Comparison of ENCODE assay signal across 8 cellular contexts in the genomic region with DNA sequence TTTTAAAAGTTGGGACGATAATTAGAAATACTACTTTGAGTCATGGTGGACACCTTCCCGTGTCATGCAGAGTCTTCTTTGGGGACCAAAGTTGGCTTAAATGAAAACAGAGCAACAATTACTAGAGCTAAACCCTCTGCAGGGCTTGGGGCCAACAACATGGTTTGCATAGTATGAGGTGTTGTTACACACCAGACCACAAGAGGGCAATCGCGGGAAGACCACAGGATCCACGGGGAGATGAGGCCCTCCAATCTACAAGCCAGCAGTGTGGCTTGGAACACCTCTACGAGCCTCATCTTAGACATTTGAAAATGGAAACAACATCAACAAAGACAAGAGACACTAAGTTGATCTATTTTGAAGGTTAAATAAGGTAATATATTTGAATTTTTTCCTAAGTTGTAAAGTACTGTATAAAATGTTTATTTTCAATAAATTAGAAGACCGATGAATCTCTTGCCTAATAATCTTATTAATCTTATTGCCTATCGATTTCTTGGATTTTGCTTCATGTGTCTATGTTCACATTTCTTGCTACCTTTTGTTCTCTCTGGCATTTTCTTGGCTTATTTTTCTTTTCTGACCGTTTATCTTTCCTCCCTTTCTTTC. TPM values are rescaled to one million over a fixed set of nuclear protein-coding genes. Genes with fewer than 3 reads are reported as not detected.
DNase-seq lines count a peak whose midpoint lies in the region; ATAC-seq, FAIRE-seq and TF ChIP-seq lines count a peak whose summit lies in the region.

No MANE protein-coding gene starts in this region.

- no peaks in the 10 kb centered on the region for H3K27me3 ChIP-seq in endothelial cell of umbilical vein (ENCODE audit: control insufficient read depth in 2 of 2, insufficient read depth in 2 of 2, low read length in 2 of 2)

- intact Hi-C loops in endothelial cell of umbilical vein (cut with micrococcal nuclease): loop anchor here (1.0 kb wide), 2 partner anchors 322 to 353 kb away; no protein-coding TSS in a partner anchor

- CTCF ChIA-PET in activated CD8-positive, alpha-beta T cell treated with anti-CD3 and anti-CD28 coated beads, Interleukin-2, amount 10 ng/mL, durations not matched to agents 7 days and 5 days (lab: Charles Lee): interaction anchor here (0.7 to 2.4 kb wide), 10 partner anchors 8 to 364 kb away, joined by 3 to 11 read pairs (median 6); a partner anchor contains a TSS
- CTCF ChIA-PET in endothelial cell of umbilical vein (lab: Charles Lee): interaction anchor here (0.6 to 3.3 kb wide), 11 partner anchors 12 to 355 kb away, joined by 3 to 38 read pairs (median 4); no protein-coding TSS in a partner anchor

- POLR2A ChIA-PET in activated CD8-positive, alpha-beta T cell treated with anti-CD3 and anti-CD28 coated beads, Interleukin-2, amount 10 ng/mL, durations not matched to agents 7 days and 5 days (lab: Charles Lee): no interaction called here
- POLR2A ChIA-PET in endothelial cell of umbilical vein (lab: Charles Lee): no interaction called here

- no peaks in the 10 kb centered on the region for H4K20me1 ChIP-seq in endothelial cell of umbilical vein (replicated peaks; ENCODE audit: control insufficient read depth, extremely low read depth, insufficient read depth, low read length)

- peak; percentile 63 for FAIRE-seq in endothelial cell of umbilical vein (lab: Jason Lieb, UNC)

- H3K27ac Mint-ChIP-seq in activated CD8-positive, alpha-beta T cell treated with anti-CD3 and anti-CD28 coated beads, Interleukin-2, amount 10 ng/mL, durations not matched to agents 7 days and 5 days: no peak overlapping the region
- no peak overlapping the region for H3K27ac Mint-ChIP-seq in naive B cell

- peak; percentile 80 to 82 for TF ChIP-seq CTCF in endothelial cell of umbilical vein (IDR thresholded peaks at IDR 0.05; ENCODE audit: extremely low read depth in 1 of 2, insufficient read depth in 1 of 2, low read depth in 1 of 2, low read length in 2 of 2)

- no TSS peak for BruUV-seq in endothelial cell of umbilical vein (replicated peaks; lab: Mats Ljungman, UMichigan)

- H3K4me3 ChIP-seq in endothelial cell of umbilical vein (replicated peaks in 1 of 3; ENCODE audit: insufficient read depth in 1 of 3, low read depth in 1 of 3, low read length in 3 of 3): no peak overlapping the region

- H3K4me1 Mint-ChIP-seq in activated CD8-positive, alpha-beta T cell treated with anti-CD3 and anti-CD28 coated beads, Interleukin-2, amount 10 ng/mL, durations not matched to agents 7 days and 5 days (ENCODE audit: low read depth): no peaks in the 10 kb centered on the region
- no peaks in the 10 kb centered on the region for H3K4me1 Mint-ChIP-seq in naive B cell

- H3K79me2 ChIP-seq in endothelial cell of umbilical vein (ENCODE audit: control insufficient read depth, insufficient read depth, low read length): no peaks in the 10 kb centered on the region

- H3K9ac ChIP-seq in endothelial cell of umbilical vein (replicated peaks; ENCODE audit: extremely low read depth, insufficient read depth, low read length): no peak overlapping the region

- no peaks in the 10 kb centered on the region for H3K9me3 ChIP-seq in endothelial cell of umbilical vein (replicated peaks; ENCODE audit: control insufficient read depth, insufficient read depth, low read length)

- no peaks in the 10 kb centered on the region for H3K9me1 ChIP-seq in endothelial cell of umbilical vein (replicated peaks; ENCODE audit: control insufficient read depth, extremely low read depth, insufficient read depth, low read length)

- H3K36me3 ChIP-seq in endothelial cell of umbilical vein (ENCODE audit: control insufficient read depth in 2 of 2, extremely low read depth in 1 of 2, insufficient read depth in 2 of 2, low read length in 2 of 2): no peaks in the 10 kb centered on the region

- H3K36me3 Mint-ChIP-seq in activated CD8-positive, alpha-beta T cell treated with anti-CD3 and anti-CD28 coated beads, Interleukin-2, amount 10 ng/mL, durations not matched to agents 7 days and 5 days (ENCODE audit: low read depth): no peaks in the 10 kb centered on the region
- no peaks in the 10 kb centered on the region for H3K36me3 Mint-ChIP-seq in naive B cell

- peak; percentile 61 for ATAC-seq in HG03045 (IDR thresholded peaks at IDR 0.05; ENCODE audit: unreplicated experiment)
- ATAC-seq in activated CD8-positive, alpha-beta T cell treated with anti-CD3 and anti-CD28 coated beads, Interleukin-2, amount 10 ng/mL, durations not matched to agents 7 days and 5 days: peak; percentile 80
- no peak for ATAC-seq in naive B cell (ENCODE audit: low read depth in 2 of 2)
- ATAC-seq in HG02623 (IDR thresholded peaks at IDR 0.05; ENCODE audit: unreplicated experiment): no peak

- dilution Hi-C loops in endothelial cell of umbilical vein (cut with MboI; ENCODE audit: extremely low pct_ligation_motif_present, low sequenced_read_pairs): no loop called here

- H3K4me2 ChIP-seq in endothelial cell of umbilical vein (ENCODE audit: insufficient read depth, low read length): no peak overlapping the region

- H3K27ac ChIP-seq in endothelial cell of umbilical vein (ENCODE audit: insufficient read depth, low read depth, low read length): no peak overlapping the region

- H2AFZ ChIP-seq in endothelial cell of umbilical vein (ENCODE audit: low read depth, low read length): no peak overlapping the region

- H3K4me3 Mint-ChIP-seq in activated CD8-positive, alpha-beta T cell treated with anti-CD3 and anti-CD28 coated beads, Interleukin-2, amount 10 ng/mL, durations not matched to agents 7 days and 5 days: no peak overlapping the region
- no peak overlapping the region for H3K4me3 Mint-ChIP-seq in naive B cell

- TF ChIP-seq POLR2A in endothelial cell of umbilical vein (IDR thresholded peaks at IDR 0.05; ENCODE audit: low read depth, low read length): no peak

- no peaks in the 10 kb centered on the region for H3K4me1 ChIP-seq in endothelial cell of umbilical vein (ENCODE audit: control insufficient read depth, extremely low read depth, insufficient read depth, low read length)

- DNase-seq in DMS79 treated with DMSO at 0.1 percent for 48 hours (lab: John Stamatoyannopoulos, UW) (peak; percentile 79), NCI-H774 (lab: John Stamatoyannopoulos, UW) (peak; percentile 28), endothelial cell of umbilical vein (ENCODE audit: low read depth, low spot score) (peak; percentile 71), naive B cell (peak; percentile 20)
- peak; percentile 71 for DNase-seq in activated CD8-positive, alpha-beta T cell treated with anti-CD3 and anti-CD28 coated beads, Interleukin-2, amount 10 ng/mL, durations not matched to agents 7 days and 5 days
- peak; percentile 33 for DNase-seq in stimulated activated CD8-positive, alpha-beta memory T cell treated with anti-CD3 and anti-CD28 coated beads, Interleukin-7, amount 100 ng/mL, for 24 hours (ENCODE audit: low read depth)

- H3K9me3 Mint-ChIP-seq in activated CD8-positive, alpha-beta T cell treated with anti-CD3 and anti-CD28 coated beads, Interleukin-2, amount 10 ng/mL, durations not matched to agents 7 days and 5 days (ENCODE audit: insufficient read depth): no peaks in the 10 kb centered on the region
- H3K9me3 Mint-ChIP-seq in naive B cell: no peaks in the 10 kb centered on the region

- H3K27me3 Mint-ChIP-seq in activated CD8-positive, alpha-beta T cell treated with anti-CD3 and anti-CD28 coated beads, Interleukin-2, amount 10 ng/mL, durations not matched to agents 7 days and 5 days (ENCODE audit: low read depth): no peaks in the 10 kb centered on the region
- peaks cover 2 to 26% (median 14%) of the 10 kb centered on the region in 3 donors for H3K27me3 Mint-ChIP-seq in naive B cell

RNA-seq across cellular contexts. Expression of a gene that starts 8.2 kb away (rescaled TPM):
- total RNA-seq in activated CD8-positive, alpha-beta T cell treated with anti-CD3 and anti-CD28 coated beads, Interleukin-2, amount 10 ng/mL, durations not matched to agents 7 days and 5 days: not detected
- not detected in 2 replicates for total RNA-seq in endothelial cell of umbilical vein
- polyA plus RNA-seq in endothelial cell of umbilical vein: not detected in 2 replicates
- polyA plus RNA-seq in endothelial cell of umbilical vein (2011; cell fraction: cytosol; rRNA removed): not detected in 2 replicates
- not detected in 2 replicates for polyA plus RNA-seq in endothelial cell of umbilical vein (2011; cell fraction: nucleus; rRNA removed)
- polyA plus RNA-seq in endothelial cell of umbilical vein (2012): not detected in 2 replicates
- polyA minus RNA-seq in endothelial cell of umbilical vein: not detected in 2 replicates
- polyA minus RNA-seq in endothelial cell of umbilical vein (2011; cell fraction: cytosol; rRNA and poly(A)+ RNA removed): not detected
- not detected in 2 replicates for polyA minus RNA-seq in endothelial cell of umbilical vein (2011; cell fraction: nucleus; rRNA and poly(A)+ RNA removed)
- not detected for polyA plus RNA-seq in naive B cell (ENCODE audit: low read depth in 6 of 6)

RNA-seq across cellular contexts. Expression of a gene that starts 10.1 kb away (rescaled TPM):
- total RNA-seq in activated CD8-positive, alpha-beta T cell treated with anti-CD3 and anti-CD28 coated beads, Interleukin-2, amount 10 ng/mL, durations not matched to agents 7 days and 5 days: not detected
- not detected in 2 replicates for total RNA-seq in endothelial cell of umbilical vein
- not detected in 2 replicates for polyA plus RNA-seq in endothelial cell of umbilical vein
- polyA plus RNA-seq in endothelial cell of umbilical vein (2011; cell fraction: cytosol; rRNA removed): not detected in 2 replicates
- not detected in 2 replicates for polyA plus RNA-seq in endothelial cell of umbilical vein (2011; cell fraction: nucleus; rRNA removed)
- polyA plus RNA-seq in endothelial cell of umbilical vein (2012): not detected in 2 replicates
- polyA minus RNA-seq in endothelial cell of umbilical vein: not detected in 2 replicates
- not detected for polyA minus RNA-seq in endothelial cell of umbilical vein (2011; cell fraction: cytosol; rRNA and poly(A)+ RNA removed)
- polyA minus RNA-seq in endothelial cell of umbilical vein (2011; cell fraction: nucleus; rRNA and poly(A)+ RNA removed): not detected in 2 replicates
- not detected for polyA plus RNA-seq in naive B cell (ENCODE audit: low read depth in 6 of 6)

RNA-seq across cellular contexts. Expression of a gene that starts 27.3 kb away (rescaled TPM):
- total RNA-seq in activated CD8-positive, alpha-beta T cell treated with anti-CD3 and anti-CD28 coated beads, Interleukin-2, amount 10 ng/mL, durations not matched to agents 7 days and 5 days: not detected
- total RNA-seq in endothelial cell of umbilical vein: not detected in 2 replicates
- not detected in 2 replicates for polyA plus RNA-seq in endothelial cell of umbilical vein
- not detected in 2 replicates for polyA plus RNA-seq in endothelial cell of umbilical vein (2011; cell fraction: cytosol; rRNA removed)
- polyA plus RNA-seq in endothelial cell of umbilical vein (2011; cell fraction: nucleus; rRNA removed): not detected in 2 replicates
- not detected in 2 replicates for polyA plus RNA-seq in endothelial cell of umbilical vein (2012)
- polyA minus RNA-seq in endothelial cell of umbilical vein: not detected in 2 replicates
- not detected for polyA minus RNA-seq in endothelial cell of umbilical vein (2011; cell fraction: cytosol; rRNA and poly(A)+ RNA removed)
- not detected in 2 replicates for polyA minus RNA-seq in endothelial cell of umbilical vein (2011; cell fraction: nucleus; rRNA and poly(A)+ RNA removed)
- not detected for polyA plus RNA-seq in naive B cell (ENCODE audit: low read depth in 6 of 6)

RNA-seq across cellular contexts. Expression of a gene that starts 38.4 kb away (rescaled TPM):
- total RNA-seq in activated CD8-positive, alpha-beta T cell treated with anti-CD3 and anti-CD28 coated beads, Interleukin-2, amount 10 ng/mL, durations not matched to agents 7 days and 5 days: not detected
- total RNA-seq in endothelial cell of umbilical vein: not detected in 2 replicates
- not detected in 2 replicates for polyA plus RNA-seq in endothelial cell of umbilical vein
- polyA plus RNA-seq in endothelial cell of umbilical vein (2011; cell fraction: cytosol; rRNA removed): not detected in 2 replicates
- polyA plus RNA-seq in endothelial cell of umbilical vein (2011; cell fraction: nucleus; rRNA removed): not detected in 2 replicates
- not detected in 2 replicates for polyA plus RNA-seq in endothelial cell of umbilical vein (2012)
- polyA minus RNA-seq in endothelial cell of umbilical vein: not detected in 2 replicates
- not detected for polyA minus RNA-seq in endothelial cell of umbilical vein (2011; cell fraction: cytosol; rRNA and poly(A)+ RNA removed)
- polyA minus RNA-seq in endothelial cell of umbilical vein (2011; cell fraction: nucleus; rRNA and poly(A)+ RNA removed): not detected in 2 replicates
- polyA plus RNA-seq in naive B cell (ENCODE audit: low read depth in 6 of 6): not detected

RNA-seq across cellular contexts. Expression of a gene that starts 42.6 kb away (rescaled TPM):
- not detected for total RNA-seq in activated CD8-positive, alpha-beta T cell treated with anti-CD3 and anti-CD28 coated beads, Interleukin-2, amount 10 ng/mL, durations not matched to agents 7 days and 5 days
- not detected in 2 replicates for total RNA-seq in endothelial cell of umbilical vein
- polyA plus RNA-seq in endothelial cell of umbilical vein: not detected in 2 replicates
- polyA plus RNA-seq in endothelial cell of umbilical vein (2011; cell fraction: cytosol; rRNA removed): not detected in 2 replicates
- not detected in 2 replicates for polyA plus RNA-seq in endothelial cell of umbilical vein (2011; cell fraction: nucleus; rRNA removed)
- not detected in 2 replicates for polyA plus RNA-seq in endothelial cell of umbilical vein (2012)
- polyA minus RNA-seq in endothelial cell of umbilical vein: not detected in 2 replicates
- polyA minus RNA-seq in endothelial cell of umbilical vein (2011; cell fraction: cytosol; rRNA and poly(A)+ RNA removed): not detected
- not detected in 2 replicates for polyA minus RNA-seq in endothelial cell of umbilical vein (2011; cell fraction: nucleus; rRNA and poly(A)+ RNA removed)
- polyA plus RNA-seq in naive B cell (ENCODE audit: low read depth in 6 of 6): not detected

Comparison
In these comparisons a context has a peak if more than half of its experiments do, and no peak if none do; other contexts are left out.
1. DNase-seq: peak in every context shown above with its lines; median percentile 79 in DMS79 treated with DMSO at 0.1 percent for 48 hours; 71 in activated CD8-positive, alpha-beta T cell treated with anti-CD3 and anti-CD28 coated beads, Interleukin-2, amount 10 ng/mL, durations not matched to agents 7 days and 5 days; 71 in endothelial cell of umbilical vein; 33 in stimulated activated CD8-positive, alpha-beta memory T cell treated with anti-CD3 and anti-CD28 coated beads, Interleukin-7, amount 100 ng/mL, for 24 hours; 28 in NCI-H774; 20 in naive B cell.
2. ATAC-seq: peak in HG03045 (single experiment) and activated CD8-positive, alpha-beta T cell treated with anti-CD3 and anti-CD28 coated beads, Interleukin-2, amount 10 ng/mL, durations not matched to agents 7 days and 5 days (single experiment); none in naive B cell (0 of 2) and HG02623 (single experiment).